In the genomic region with DNA sequence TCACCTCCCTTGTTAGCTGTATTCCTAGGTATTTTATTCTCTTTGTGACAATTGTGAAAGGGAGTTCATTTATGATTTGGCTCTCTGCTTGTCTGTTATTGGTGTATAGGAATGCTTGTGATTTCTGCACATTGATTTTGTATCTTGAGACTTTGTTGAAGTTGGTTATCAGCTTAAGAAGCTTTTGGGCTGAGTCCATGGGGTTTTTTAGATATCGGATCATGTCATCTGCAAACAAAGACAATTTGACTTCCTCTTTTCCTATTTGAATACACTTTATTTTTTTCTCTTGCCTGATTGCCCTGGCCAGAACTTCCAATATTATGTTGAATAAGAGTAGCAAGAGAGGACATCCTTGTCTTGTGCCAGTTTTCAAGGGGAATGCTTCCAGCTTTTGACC, we compare ENCODE assay signal across 16 cellular contexts. TPM values are rescaled to one million over a fixed set of nuclear protein-coding genes. Genes with fewer than 3 reads are reported as not detected.
"Had no signal": no experiment of that assay in that cellular context is flagged by ENCODE, and none has a peak within 500 bp of the region (broad histone marks: within the 10 kb centered on the region; RNA-seq: fewer than 3 reads in every experiment).

No MANE protein-coding gene starts in this region.

RNA-seq across cellular contexts. Expression of a gene that starts 15.0 kb away (rescaled TPM):
- total RNA-seq: activated naive CD4-positive, alpha-beta T cell treated with anti-CD3 and anti-CD28 coated beads for 36 hours; activated naive CD8-positive, alpha-beta T cell treated with anti-CD3 and anti-CD28 coated beads for 36 hours; activated naive CD8-positive, alpha-beta T cell treated with anti-CD3 and anti-CD28 coated beads, Interleukin-2, amount 10 ng/mL, durations not matched to agents 7 days and 5 days; bronchial epithelial cell had no signal

RNA-seq across cellular contexts. Expression of a gene that starts 33.8 kb away (rescaled TPM):
- total RNA-seq: activated naive CD4-positive, alpha-beta T cell treated with anti-CD3 and anti-CD28 coated beads for 36 hours; activated naive CD4-positive, alpha-beta T cell treated with anti-CD3 and anti-CD28 coated beads, Interleukin-2, amount 50 U/mL, for 72 hours; activated naive CD8-positive, alpha-beta T cell treated with anti-CD3 and anti-CD28 coated beads for 36 hours; activated naive CD8-positive, alpha-beta T cell treated with anti-CD3 and anti-CD28 coated beads, Interleukin-2, amount 10 ng/mL, durations not matched to agents 7 days and 5 days; activated T-cell treated with anti-CD3 and anti-CD28 coated beads, Interleukin-2, amount 50 U/mL, for 72 hours; activated T-helper 1 cell treated with anti-CD3 and anti-CD28 coated beads, Interleukin-12 subunit alpha, Interleukin-12 subunit beta, Interleukin-2, Interleukin-4 antibody, amounts not matched to agents 30 ng/mL and 10 ng/mL and 1 ng/mL, durations not matched to agents 14 hours and 24 hours and 36 hours; activated T-helper 17 cell treated with anti-CD3 and anti-CD28 coated beads, Interleukin-2, amount 50 U/mL, for 72 hours; activated T-helper 2 cell treated with anti-CD3 and anti-CD28 coated beads, Interferon-gamma antibody, Interleukin-2, Interleukin-4, amounts not matched to agents 10 μg/mL and 5 μg/mL and 100 μg/mL, durations not matched to agents 14 hours and 24 hours and 36 hours; aorta; ascending aorta; astrocyte; body of pancreas; bronchial epithelial cell; cardiac septum; chondrocyte had no signal
- polyA plus RNA-seq: cardiac muscle cell had no signal
